11 cellular contexts compared by ENCODE assay signal in the genomic region with DNA sequence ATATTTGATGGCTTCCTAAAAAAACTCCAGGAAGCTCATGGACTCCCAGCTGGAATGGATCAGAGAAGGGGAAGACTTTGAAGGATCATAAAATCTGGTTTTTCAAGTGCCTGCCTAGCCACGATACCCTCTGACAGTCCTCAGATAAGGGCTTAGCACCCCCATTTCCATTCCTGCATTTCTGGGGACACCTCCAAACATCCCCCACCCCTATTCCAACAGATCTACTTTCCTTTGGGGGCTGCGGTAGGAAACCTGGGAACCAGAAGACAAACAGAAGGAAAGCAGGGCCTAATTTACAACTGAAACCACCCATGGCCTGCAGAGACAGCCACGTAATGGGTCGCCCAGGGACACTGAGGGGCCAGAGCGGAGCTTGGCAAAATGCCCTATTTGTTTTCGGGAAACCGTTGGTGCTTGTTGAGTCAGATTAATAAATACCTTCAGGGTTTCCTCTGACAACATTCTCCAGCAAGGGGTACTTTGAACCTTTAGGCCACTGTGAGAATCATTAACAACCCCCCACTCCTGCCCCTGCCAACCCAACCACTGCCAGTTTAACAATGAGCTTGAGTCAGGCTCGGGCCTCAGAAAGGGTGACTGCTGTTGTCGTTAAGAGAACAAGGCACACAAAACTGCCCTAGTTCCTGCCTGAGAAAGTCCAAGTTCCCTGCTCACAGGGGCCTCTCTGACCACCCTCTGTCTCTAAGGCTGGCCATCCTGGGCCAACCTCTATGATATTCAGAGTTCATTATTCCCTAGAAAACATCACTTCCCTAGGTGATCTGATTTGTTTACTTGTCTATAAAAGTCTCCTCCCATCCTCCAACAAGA. TPM values are rescaled to one million over a fixed set of nuclear protein-coding genes. Genes with fewer than 3 reads are reported as not detected.
A peak's percentile ranks its signal among the peaks of the same experiment; 100 is the strongest.
DNase-seq lines count a peak whose midpoint lies in the region; ATAC-seq and TF ChIP-seq lines count a peak whose summit lies in the region.
"Had no signal": no experiment of that assay in that cellular context is flagged by ENCODE, and none has a peak within 500 bp of the region (broad histone marks: within the 10 kb centered on the region; RNA-seq: fewer than 3 reads in every experiment).

No MANE protein-coding gene starts in this region.

- POLR2A ChIA-PET in naive thymus-derived CD4-positive, alpha-beta T cell (lab: Charles Lee), result no interaction called here

- ATAC-seq in left lung, result no peak
- ATAC-seq in naive thymus-derived CD4-positive, alpha-beta T cell, result no peak
- no peak for ATAC-seq in HG02884 (IDR thresholded peaks at IDR 0.05; ENCODE audit: unreplicated experiment)

- H3K4me3 Mint-ChIP-seq in naive thymus-derived CD4-positive, alpha-beta T cell, result no peak overlapping the region

- no peaks in the 10 kb centered on the region for H3K27me3 Mint-ChIP-seq in naive thymus-derived CD4-positive, alpha-beta T cell

- H3K36me3 Mint-ChIP-seq in naive thymus-derived CD4-positive, alpha-beta T cell, result peaks cover 0 to 4% (median 0%) of the 10 kb centered on the region in 5 donors

- H3K27ac ChIP-seq in left lung, result no peak overlapping the region
- no peak overlapping the region for H3K27ac ChIP-seq in naive thymus-derived CD4-positive, alpha-beta T cell (ENCODE audit: low read depth, low read length)

- no peak for TF ChIP-seq CTCF in cardiac fibroblast (IDR thresholded peaks at IDR 0.05; ENCODE audit: low read depth, low read length)
- no peak for TF ChIP-seq CTCF in left lung (IDR thresholded peaks at IDR 0.05)

- intact Hi-C loops in left lung (cut with DNase I), result no loop called here
- intact Hi-C loops in naive thymus-derived CD4-positive, alpha-beta T cell (cut with micrococcal nuclease), result no loop called here

- peak; percentile 52 for DNase-seq in Ammon's horn (ENCODE audit: low spot score)
- peak; percentile 99 for DNase-seq in M059J (ENCODE audit: low read depth)
- peak; percentile 61 to 66 for DNase-seq in cardiac fibroblast (ENCODE audit: low read depth in 2 of 2)
- DNase-seq in medulla oblongata (ENCODE audit: extremely low spot score), result peak; percentile 34
- no peak for DNase-seq in left lung
- no peak for DNase-seq in naive thymus-derived CD4-positive, alpha-beta T cell
- DNase-seq in NCI-H146 (lab: John Stamatoyannopoulos, UW), result no peak
- DNase-seq: AML-193, Kasumi-1, naive B cell had no signal

- no peak overlapping the region for H3K4me3 ChIP-seq in cardiac fibroblast (replicated peaks in 1 of 2; ENCODE audit: low read depth in 2 of 2, low read length in 2 of 2)
- H3K4me3 ChIP-seq in left lung, result no peak overlapping the region
- no peak overlapping the region for H3K4me3 ChIP-seq in naive thymus-derived CD4-positive, alpha-beta T cell (ENCODE audit: low read length)

- H3K27ac Mint-ChIP-seq in naive thymus-derived CD4-positive, alpha-beta T cell, result peak overlapping the region in 1 of 9 donors; percentile 1

- peaks cover 0 to 3% (median 0%) of the 10 kb centered on the region in 11 donors for H3K9me3 Mint-ChIP-seq in naive thymus-derived CD4-positive, alpha-beta T cell

- H3K4me1 Mint-ChIP-seq in naive thymus-derived CD4-positive, alpha-beta T cell, result peaks cover 7 to 15% (median 9%) of the 10 kb centered on the region in 7 donors

- H3K36me3 ChIP-seq in left lung, result no peaks in the 10 kb centered on the region
- no peaks in the 10 kb centered on the region for H3K36me3 ChIP-seq in naive thymus-derived CD4-positive, alpha-beta T cell (ENCODE audit: control insufficient read depth in 2 of 3, insufficient read depth in 3 of 3, low read length in 3 of 3)

- CTCF ChIA-PET in naive thymus-derived CD4-positive, alpha-beta T cell (lab: Charles Lee), result no interaction called here

- no peaks in the 10 kb centered on the region for H3K4me1 ChIP-seq in left lung
- peaks cover 0 to 8% of the 10 kb centered on the region in 2 donors for H3K4me1 ChIP-seq in naive thymus-derived CD4-positive, alpha-beta T cell (ENCODE audit: control insufficient read depth in 2 of 2, insufficient read depth in 2 of 2, low read length in 2 of 2)

- no peaks in the 10 kb centered on the region for H3K27me3 ChIP-seq in left lung
- no peaks in the 10 kb centered on the region for H3K27me3 ChIP-seq in naive thymus-derived CD4-positive, alpha-beta T cell (ENCODE audit: control insufficient read depth in 2 of 2, insufficient read depth in 2 of 2, low read length in 2 of 2)

- no peaks in the 10 kb centered on the region for H3K9me3 ChIP-seq in left lung
- H3K9me3 ChIP-seq in naive thymus-derived CD4-positive, alpha-beta T cell (ENCODE audit: control insufficient read depth in 2 of 3, low read length in 3 of 3), result no peaks in the 10 kb centered on the region

RNA-seq across cellular contexts. Expression of a gene that starts 23.5 kb away (rescaled TPM):
- 22.5 and 25.6 TPM in 2 replicates for total RNA-seq in M059J (2014; rRNA removed; shearing (Covaris generic))
- 1 to 10 TPM; 8.9 to 9.6 TPM for total RNA-seq in left lung
- total RNA-seq in naive thymus-derived CD4-positive, alpha-beta T cell, result under 1 TPM in 3 of 5 experiments, not detected in 2; 0.16 to 0.58 (median 0.34) TPM
- polyA plus RNA-seq in naive thymus-derived CD4-positive, alpha-beta T cell, result 1 to 10 TPM in 1 of 2 donors, under 1 TPM in 1; 0.21 to 2.6 TPM

RNA-seq across cellular contexts. Expression of a gene that starts 39.8 kb away (rescaled TPM):
- total RNA-seq in M059J (2014; rRNA removed; shearing (Covaris generic)), result 4.7 and 9.8 TPM in 2 replicates
- total RNA-seq in left lung, result 1 to 10 TPM; 5.4 to 7.0 TPM
- total RNA-seq in naive thymus-derived CD4-positive, alpha-beta T cell, result 10 to 100 TPM; 11.2 to 20.0 (median 14.4) TPM
- polyA plus RNA-seq in naive thymus-derived CD4-positive, alpha-beta T cell, result 10 to 100 TPM in 1 of 2 donors, 1 to 10 TPM in 1; 4.6 to 10.6 TPM

Comparison
In these comparisons a context has a peak if more than half of its experiments do, and no peak if none do; other contexts are left out.
1. DNase-seq: peak in Ammon's horn (single experiment), M059J (single experiment), cardiac fibroblast (2 of 2) and medulla oblongata (single experiment); none in left lung (0 of 2), naive thymus-derived CD4-positive, alpha-beta T cell (0 of 9) and NCI-H146 (single experiment).
2. RNA of a gene that starts 23.5 kb away (total RNA-seq): 22.5 to 25.6 TPM in M059J and 8.9 to 9.6 TPM in left lung; 0.16 to 0.58 TPM in naive thymus-derived CD4-positive, alpha-beta T cell; every median in the first group is over 4 times any median in the second.